10 cellular contexts compared by ENCODE assay signal in genomic region chr2:199596549-199596948, GRCh38.
DNase-seq lines count a peak whose midpoint lies in the region; ATAC-seq and TF ChIP-seq lines count a peak whose summit lies in the region.
"Had no signal": no experiment of that assay in that cellular context is flagged by ENCODE, and none has a peak within 500 bp of the region (broad histone marks: within the 10 kb centered on the region; RNA-seq: fewer than 3 reads in every experiment).

No MANE protein-coding gene starts in this region.

- no peak for DNase-seq in BJ (ENCODE audit: low read depth)
- peak; percentile 37 for DNase-seq in OCI-LY7 (ENCODE audit: low spot score)
- DNase-seq in foreskin melanocyte = peak; percentile 39
- DNase-seq in posterior vena cava (ENCODE audit: low spot score) = no peak
- no peak for DNase-seq in CD4-positive, alpha-beta memory T cell
- no peak for DNase-seq in HCEC 1CT
- DNase-seq: activated naive CD4-positive, alpha-beta T cell treated with anti-CD3 and anti-CD28 coated beads, Interleukin-2, amount 10 ng/mL, durations not matched to agents 7 days and 5 days had no signal

- no peak overlapping the region for H3K27ac Mint-ChIP-seq in CD4-positive, alpha-beta memory T cell
- H3K27ac Mint-ChIP-seq: activated naive CD4-positive, alpha-beta T cell treated with anti-CD3 and anti-CD28 coated beads, Interleukin-2, amount 10 ng/mL, durations not matched to agents 7 days and 5 days had no signal

- H3K9me3 ChIP-seq in OCI-LY7 (ENCODE audit: low read length) = no peaks in the 10 kb centered on the region
- H3K9me3 ChIP-seq in CD4-positive, alpha-beta memory T cell (ENCODE audit: control insufficient read depth in 1 of 2, low read length in 2 of 2) = no peaks in the 10 kb centered on the region
- H3K9me3 ChIP-seq: neutrophil had no signal

- ATAC-seq in GM21529 (IDR thresholded peaks at IDR 0.05; ENCODE audit: unreplicated experiment) (peak; percentile 61), HG03439 (IDR thresholded peaks at IDR 0.05; ENCODE audit: unreplicated experiment) (no peak)

- no peak overlapping the region for H2AFZ ChIP-seq in OCI-LY7 (ENCODE audit: low read length)

- no peak overlapping the region for H3K4me3 Mint-ChIP-seq in CD4-positive, alpha-beta memory T cell
- H3K4me3 Mint-ChIP-seq: activated naive CD4-positive, alpha-beta T cell treated with anti-CD3 and anti-CD28 coated beads, Interleukin-2, amount 10 ng/mL, durations not matched to agents 7 days and 5 days had no signal

- H3K27me3 ChIP-seq in BJ (ENCODE audit: control insufficient read depth, insufficient read depth, low read length) = no peaks in the 10 kb centered on the region; the same call in 1 of the 2 replicates
- no peaks in the 10 kb centered on the region for H3K27me3 ChIP-seq in CD4-positive, alpha-beta memory T cell (ENCODE audit: insufficient read depth, low read length)
- H3K27me3 ChIP-seq: neutrophil had no signal

- H3K36me3 ChIP-seq in BJ (ENCODE audit: control insufficient read depth, insufficient read depth, low read length) (no peaks in the 10 kb centered on the region), OCI-LY7 (ENCODE audit: insufficient read depth, low read length) (no peaks in the 10 kb centered on the region)
- no peaks in the 10 kb centered on the region for H3K36me3 ChIP-seq in CD4-positive, alpha-beta memory T cell (ENCODE audit: insufficient read depth, low read length)
- H3K36me3 ChIP-seq: neutrophil had no signal

- H4K20me1 ChIP-seq in OCI-LY7 (ENCODE audit: insufficient read depth, low read length) = no peaks in the 10 kb centered on the region

- H3K27ac ChIP-seq in OCI-LY7 (ENCODE audit: low read depth, low read length, poor library complexity, severe bottlenecking) = no peak overlapping the region
- H3K27ac ChIP-seq in CD4-positive, alpha-beta memory T cell (ENCODE audit: low read depth, low read length) = no peak overlapping the region
- H3K27ac ChIP-seq: neutrophil had no signal

- H3K9me2 ChIP-seq in OCI-LY7 (ENCODE audit: insufficient read depth, low read length) = no peaks in the 10 kb centered on the region

- intact Hi-C loops in OCI-LY7 (cut with micrococcal nuclease; ENCODE audit: unreplicated experiment) = loop anchor here (10.0 kb wide), 1 partner anchor 148 kb away; no protein-coding TSS in a partner anchor
- intact Hi-C loops in posterior vena cava (cut with DNase I) = no loop called here
- intact Hi-C loops in CD4-positive, alpha-beta memory T cell (cut with micrococcal nuclease) = no loop called here

- H3K9me3 Mint-ChIP-seq in CD4-positive, alpha-beta memory T cell = no peaks in the 10 kb centered on the region
- H3K9me3 Mint-ChIP-seq: activated naive CD4-positive, alpha-beta T cell treated with anti-CD3 and anti-CD28 coated beads, Interleukin-2, amount 10 ng/mL, durations not matched to agents 7 days and 5 days had no signal

- TF ChIP-seq CTCF in BJ (IDR thresholded peaks at IDR 0.05; ENCODE audit: insufficient read depth, low read depth, low read length) (peak; percentile 55), OCI-LY7 (conservative IDR thresholded peaks at IDR 0.05; ENCODE audit: low read length) (peak; percentile 86)

- H3K4me2 ChIP-seq in OCI-LY7 (ENCODE audit: low read length) = no peak overlapping the region

- H3K4me1 ChIP-seq in OCI-LY7 (ENCODE audit: insufficient read depth, low read length, poor library complexity, severe bottlenecking) = no peaks in the 10 kb centered on the region
- H3K4me1 ChIP-seq in CD4-positive, alpha-beta memory T cell (ENCODE audit: insufficient read depth, low read length) = no peaks in the 10 kb centered on the region

- no peak overlapping the region for H3K4me3 ChIP-seq in BJ (ENCODE audit: low read depth, low read length)
- no peak overlapping the region for H3K4me3 ChIP-seq in OCI-LY7 (ENCODE audit: low read depth, low read length, poor library complexity, severe bottlenecking)
- H3K4me3 ChIP-seq in CD4-positive, alpha-beta memory T cell (ENCODE audit: low read length in 2 of 2) = no peak overlapping the region

- no peaks in the 10 kb centered on the region for H3K4me1 Mint-ChIP-seq in CD4-positive, alpha-beta memory T cell
- H3K4me1 Mint-ChIP-seq: activated naive CD4-positive, alpha-beta T cell treated with anti-CD3 and anti-CD28 coated beads, Interleukin-2, amount 10 ng/mL, durations not matched to agents 7 days and 5 days had no signal

- no TSS peak for BruUV-seq in OCI-LY7 (replicated peaks; lab: Mats Ljungman, UMichigan)

- CTCF ChIA-PET in BJ (lab: Yijun Ruan, JAX) (interaction anchor here (1.0 to 1.1 kb wide), 2 partner anchors 15 to 1282 kb away, joined by 3 to 4 read pairs; no protein-coding TSS in a partner anchor), OCI-LY7 (lab: Charles Lee; ENCODE audit: unreplicated experiment) (no interaction called here)
- CTCF ChIA-PET in CD4-positive, alpha-beta memory T cell (lab: Charles Lee; ENCODE audit: partially characterized antibody) = interaction anchor here (0.9 kb wide), 1 partner anchor 12 kb away, joined by 4 read pairs; no protein-coding TSS in a partner anchor

- peaks cover 0 to 11% of the 10 kb centered on the region in 2 donors for H3K27me3 Mint-ChIP-seq in CD4-positive, alpha-beta memory T cell

- H3K79me2 ChIP-seq in OCI-LY7 (ENCODE audit: insufficient read depth, low read depth, low read length) = no peaks in the 10 kb centered on the region

- no peaks in the 10 kb centered on the region for H3K36me3 Mint-ChIP-seq in CD4-positive, alpha-beta memory T cell
- H3K36me3 Mint-ChIP-seq: activated naive CD4-positive, alpha-beta T cell treated with anti-CD3 and anti-CD28 coated beads, Interleukin-2, amount 10 ng/mL, durations not matched to agents 7 days and 5 days had no signal

- POLR2A ChIA-PET in BJ (lab: Charles Lee) (no interaction called here), OCI-LY7 (lab: Charles Lee) (interaction anchor here (0.7 kb wide), 1 partner anchor 286 kb away, joined by 4 read pairs; no protein-coding TSS in a partner anchor)
- POLR2A ChIA-PET in CD4-positive, alpha-beta memory T cell (lab: Charles Lee; ENCODE audit: partially characterized antibody) = no interaction called here

Comparison
In these comparisons a context has a peak if more than half of its experiments do, and no peak if none do; other contexts are left out.
1. DNase-seq: peak in OCI-LY7 (single experiment) and foreskin melanocyte (single experiment); none in BJ (single experiment), posterior vena cava (single experiment), CD4-positive, alpha-beta memory T cell (0 of 5) and HCEC 1CT (single experiment).